8 cellular contexts compared by ENCODE assay signal in the genomic region with DNA sequence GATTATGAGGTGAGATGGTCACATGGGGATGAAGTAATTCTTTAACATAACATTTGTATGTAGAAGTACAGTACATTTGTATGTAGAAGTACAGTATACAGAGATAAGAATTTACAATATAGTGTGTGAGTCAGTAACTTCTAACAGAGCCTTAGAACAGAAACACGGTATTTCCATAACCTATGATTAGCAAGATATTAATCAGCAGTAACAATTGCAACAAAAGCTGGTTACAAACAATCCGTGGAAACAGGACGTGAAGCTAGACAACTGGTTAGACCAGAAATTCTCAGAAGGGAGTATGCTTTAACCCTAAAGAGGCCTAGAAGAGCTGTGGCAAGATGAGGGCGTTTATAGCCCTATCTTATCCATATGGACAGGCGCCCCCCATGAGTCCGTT.
DNase-seq lines count a peak whose midpoint lies in the region; TF ChIP-seq lines count a peak whose summit lies in the region.
"Not testable (repeated sequence)": the region's sequence is repeated elsewhere in the genome, so short reads cannot be mapped to it uniquely, and the experiment has no call there.

No MANE protein-coding gene starts in this region.

- H3K4me2 ChIP-seq in PC-9 = peak overlapping the region; percentile 39
- H3K4me2 ChIP-seq in mammary epithelial cell (ENCODE audit: insufficient read depth, low read depth, low read length); trophoblast cell (ENCODE audit: low read length): not testable (repeated sequence)

- not testable (repeated sequence) for H2BK120ac ChIP-seq in trophoblast cell (ENCODE audit: insufficient read depth, low read length, poor library complexity)

- DNase-seq in NCI-H748 (lab: John Stamatoyannopoulos, UW; ENCODE audit: unreplicated experiment) (peak; percentile 21), PC-9 (peak in 1 of 2 experiments; percentile 88), mammary epithelial cell (peak; percentile 37), epithelial cell of prostate (ENCODE audit: low read depth, low spot score) (peak; percentile 33), trophoblast cell (peak; percentile 7 to 79)
- not testable (repeated sequence) for DNase-seq in endothelial cell (ENCODE audit: low spot score)

- not testable (repeated sequence) for H4K12ac ChIP-seq in trophoblast cell (ENCODE audit: low read depth, low read length)

- not testable (repeated sequence) for H2AK5ac ChIP-seq in trophoblast cell (ENCODE audit: low read length)

- in situ Hi-C loops in mammary epithelial cell (cut with MboI; ENCODE audit: low sequenced_read_pairs in 2 of 2) = not testable (repeated sequence)

- 33% methylated on average over 5 of the region's 6 CpGs for WGBS in mammary epithelial cell (ENCODE audit: low coverage, missing lambda C conversion rate)
- WGBS in trophoblast cell (ENCODE audit: extremely low coverage, insufficient coverage, insufficient read length) = no CpG with 5 or more reads among the region's 6 CpGs

- H3K9me2 ChIP-seq in PC-9 (ENCODE audit: insufficient read depth) = not testable (repeated sequence)

- TF ChIP-seq EP300 in Ishikawa (IDR thresholded peaks at IDR 0.05; ENCODE audit: borderline replicate concordance) = peak; percentile 30; the same call in 1 of the 2 replicates

- H3K9ac ChIP-seq in mammary epithelial cell (ENCODE audit: insufficient read depth, low read length); trophoblast cell (ENCODE audit: low read length): not testable (repeated sequence)

- TF ChIP-seq CTCF in C4-2B (conservative IDR thresholded peaks at IDR 0.05); PC-9 (conservative IDR thresholded peaks at IDR 0.05); mammary epithelial cell (conservative IDR thresholded peaks at IDR 0.05 in 1 of 2, IDR thresholded peaks at IDR 0.05 in 1 of 2; ENCODE audit: extremely low read depth in 1 of 2, insufficient read depth in 1 of 2, low read depth in 1 of 2, low read length in 2 of 2); endothelial cell (IDR thresholded peaks at IDR 0.05; ENCODE audit: unreplicated experiment): not testable (repeated sequence)

- H3K23ac ChIP-seq in trophoblast cell (ENCODE audit: low read length) = not testable (repeated sequence)

- H3K4me3 ChIP-seq in PC-9; mammary epithelial cell (replicated peaks in 1 of 3; ENCODE audit: insufficient read depth in 1 of 3, low read depth in 2 of 3, low read length in 3 of 3); trophoblast cell (ENCODE audit: low read depth, low read length): not testable (repeated sequence)

- not testable (repeated sequence) for BruUV-seq in PC-9 (replicated peaks; lab: Mats Ljungman, UMichigan); mammary epithelial cell (replicated peaks; lab: Mats Ljungman, UMichigan)

- CTCF ChIA-PET in PC-9 (lab: Charles Lee); mammary epithelial cell (lab: Charles Lee; ENCODE audit: low non-redundant PET): not testable (repeated sequence)

- not testable (repeated sequence) for H3K4me3 Mint-ChIP-seq in endothelial cell (ENCODE audit: unreplicated experiment)

- dilution Hi-C loops in mammary epithelial cell (cut with HindIII; ENCODE audit: low sequenced_read_pairs) = not testable (repeated sequence)

- not testable (repeated sequence) for H4K91ac ChIP-seq in trophoblast cell (ENCODE audit: low read depth, low read length)

- not testable (repeated sequence) for H2BK12ac ChIP-seq in trophoblast cell (ENCODE audit: low read length)

- H3K4ac ChIP-seq in trophoblast cell (ENCODE audit: low read depth, low read length) = not testable (repeated sequence)

- not testable (repeated sequence) for H3K36me3 ChIP-seq in PC-9 (ENCODE audit: low read depth); mammary epithelial cell (ENCODE audit: insufficient read depth, low read length); trophoblast cell (ENCODE audit: control insufficient read depth in 1 of 2, insufficient read depth in 2 of 2, low read length in 2 of 2)

- not testable (repeated sequence) for H3K14ac ChIP-seq in trophoblast cell (ENCODE audit: low read length)

- H3K4me1 ChIP-seq in PC-9 (replicated peaks; ENCODE audit: insufficient read depth) = peaks cover 21% of the 10 kb centered on the region
- not testable (repeated sequence) for H3K4me1 ChIP-seq in mammary epithelial cell (ENCODE audit: insufficient read depth, low read length); trophoblast cell (ENCODE audit: control insufficient read depth in 1 of 2, insufficient read depth in 2 of 2, low read length in 2 of 2)

- not testable (repeated sequence) for H4K8ac ChIP-seq in trophoblast cell (ENCODE audit: low read depth, low read length)

- H2AFZ ChIP-seq in PC-9; mammary epithelial cell (ENCODE audit: low read depth, low read length); trophoblast cell (ENCODE audit: insufficient read depth, low read length, poor library complexity): not testable (repeated sequence)

- not testable (repeated sequence) for H3K9me3 ChIP-seq in PC-9 (ENCODE audit: insufficient read depth, low read depth); mammary epithelial cell (replicated peaks; ENCODE audit: insufficient read depth, low read length); trophoblast cell (ENCODE audit: insufficient read depth, low read depth, low read length)

- H3K27ac Mint-ChIP-seq in endothelial cell (ENCODE audit: unreplicated experiment) = peak overlapping the region; percentile 96

- H3K79me1 ChIP-seq in trophoblast cell (ENCODE audit: low read length) = not testable (repeated sequence)

- peak overlapping the region; percentile 65 for H3K27ac ChIP-seq in C4-2B
- not testable (repeated sequence) for H3K27ac ChIP-seq in PC-9; mammary epithelial cell (ENCODE audit: insufficient read depth, low read depth, low read length); epithelial cell of prostate; trophoblast cell (ENCODE audit: low read depth, low read length)

- intact Hi-C loops in PC-9 (cut with micrococcal nuclease; ENCODE audit: unreplicated experiment); mammary epithelial cell (cut with micrococcal nuclease): not testable (repeated sequence)

- not testable (repeated sequence) for H3K36me3 Mint-ChIP-seq in endothelial cell (ENCODE audit: low read depth, unreplicated experiment)

- not testable (repeated sequence) for H3F3A ChIP-seq in PC-9 (ENCODE audit: insufficient read depth, low read depth)

- not testable (repeated sequence) for H4K20me1 ChIP-seq in PC-9 (ENCODE audit: insufficient read depth); mammary epithelial cell (ENCODE audit: insufficient read depth, low read length)

- TF ChIP-seq RAD21 in Ishikawa (IDR thresholded peaks at IDR 0.05; ENCODE audit: low read depth) = not testable (repeated sequence)

- not testable (repeated sequence) for H3K79me2 ChIP-seq in PC-9 (ENCODE audit: low read depth); mammary epithelial cell (ENCODE audit: insufficient read depth, low read length); trophoblast cell (ENCODE audit: control insufficient read depth, insufficient read depth, low read length, poor library complexity)

- peaks cover 22% of the 10 kb centered on the region for H3K4me1 Mint-ChIP-seq in endothelial cell (ENCODE audit: unreplicated experiment)

- H3K27me3 Mint-ChIP-seq in endothelial cell (ENCODE audit: unreplicated experiment) = not testable (repeated sequence)

- H2BK5ac ChIP-seq in trophoblast cell (ENCODE audit: low read depth, low read length, poor library complexity) = not testable (repeated sequence)

- not testable (repeated sequence) for H3K27me3 ChIP-seq in PC-9 (ENCODE audit: insufficient read depth, low read depth); mammary epithelial cell (ENCODE audit: insufficient read depth, low read length); trophoblast cell (ENCODE audit: insufficient read depth, low read length)

- H3K9me3 Mint-ChIP-seq in endothelial cell (ENCODE audit: unreplicated experiment) = not testable (repeated sequence)

- H3K18ac ChIP-seq in trophoblast cell (ENCODE audit: low read length) = not testable (repeated sequence)

- POLR2A ChIA-PET in PC-9 (lab: Charles Lee; ENCODE audit: unreplicated experiment) = not testable (repeated sequence)
